9 cellular contexts compared by ENCODE assay signal in genomic region chr2:42929985-42930581, GRCh38.
DNase-seq lines count a peak whose midpoint lies in the region; ATAC-seq and TF ChIP-seq lines count a peak whose summit lies in the region.
"Had no signal": no experiment of that assay in that cellular context is flagged by ENCODE, and none has a peak within 500 bp of the region (broad histone marks: within the 10 kb centered on the region; RNA-seq: fewer than 3 reads in every experiment).

No MANE protein-coding gene starts in this region.

- H3K36me3 Mint-ChIP-seq in GM23338 (ENCODE audit: low read depth) = no peaks in the 10 kb centered on the region

- H3K4me3 ChIP-seq in GM23338 = no peak overlapping the region
- H3K4me3 ChIP-seq: cardiac muscle cell had no signal

- H3K27ac ChIP-seq in GM23338 (ENCODE audit: low read depth) (no peak overlapping the region), VCaP (peak overlapping the region; percentile 28; the same call in 1 of the 2 replicates)
- H3K27ac ChIP-seq: cardiac muscle cell had no signal

- H3K27me3 Mint-ChIP-seq in GM23338 (ENCODE audit: insufficient read depth, low read depth, poor library complexity) = peaks cover 8% of the 10 kb centered on the region

- H3K9me2 ChIP-seq in GM23338 (ENCODE audit: insufficient read depth) = no peaks in the 10 kb centered on the region

- H3K4me2 ChIP-seq in GM23338 = no peak overlapping the region

- H2AFZ ChIP-seq in GM23338 = peak overlapping the region; percentile 66

- intact Hi-C loops in left cardiac atrium (cut with DNase I) = loop anchor here (5.0 to 10.0 kb wide), 3 partner anchors 53 to 103 kb away; no protein-coding TSS in a partner anchor

- no peaks in the 10 kb centered on the region for H3K79me2 ChIP-seq in GM23338 (replicated peaks; ENCODE audit: insufficient read depth)

- TF ChIP-seq CTCF in GM23338 (conservative IDR thresholded peaks at IDR 0.05; ENCODE audit: low read depth in 2 of 2) = no peak
- TF ChIP-seq CTCF in VCaP (conservative IDR thresholded peaks at IDR 0.05) = no peak

- H3K27ac Mint-ChIP-seq in GM23338 = peak overlapping the region; percentile 83

- peaks cover 45% of the 10 kb centered on the region for H3K4me1 ChIP-seq in GM23338 (ENCODE audit: insufficient read depth)

- no peaks in the 10 kb centered on the region for H3K9me3 Mint-ChIP-seq in GM23338

- peak; percentile 19 for DNase-seq in GM23338 (ENCODE audit: low spot score)
- peak; percentile 38 for DNase-seq in left cardiac atrium
- DNase-seq in renal cortical epithelial cell (ENCODE audit: low read depth) = peak; percentile 45
- no peak for DNase-seq in putamen (ENCODE audit: low spot score)
- DNase-seq in NOMO-1 (lab: John Stamatoyannopoulos, UW; ENCODE audit: unreplicated experiment in 2 of 2) = no peak
- no peak for DNase-seq in occipital lobe (lab: John Stamatoyannopoulos, UW)

- no peaks in the 10 kb centered on the region for H3K27me3 ChIP-seq in GM23338 (ENCODE audit: insufficient read depth)
- H3K27me3 ChIP-seq: cardiac muscle cell had no signal

- no peaks in the 10 kb centered on the region for H3K36me3 ChIP-seq in GM23338 (ENCODE audit: insufficient read depth)
- H3K36me3 ChIP-seq: cardiac muscle cell had no signal

- H3F3A ChIP-seq in GM23338 (replicated peaks; ENCODE audit: low read depth) = no peaks in the 10 kb centered on the region; the same call in 1 of the 2 replicates

- ATAC-seq in GM23338 = peak; percentile 2; the same call in 2 of the 3 replicates
- ATAC-seq in left cardiac atrium = peak; percentile 9 to 14
- ATAC-seq in esophagus mucosa = no peak

- peaks cover 58% of the 10 kb centered on the region for H3K4me1 Mint-ChIP-seq in GM23338

- H4K20me1 ChIP-seq in GM23338 (replicated peaks; ENCODE audit: insufficient read depth) = no peaks in the 10 kb centered on the region

- peak overlapping the region; percentile 8; the same call in 1 of the 3 replicates for H3K4me3 Mint-ChIP-seq in GM23338

TF ChIP-seq in GM23338, 12 proteins besides CTCF, POLR2A, EP300 and RAD21:
- no peak for TF ChIP-seq EZH2 (IDR thresholded peaks at IDR 0.05; ENCODE audit: low read depth, unreplicated experiment)
- TF ChIP-seq ZNF114 (CRISPR knock-in tag; IDR thresholded peaks at IDR 0.05) = no peak
- no peak for TF ChIP-seq REST (IDR thresholded peaks at IDR 0.05; ENCODE audit: unreplicated experiment)
- no peak for TF ChIP-seq NANOG (IDR thresholded peaks at IDR 0.05; ENCODE audit: borderline replicate concordance)
- no peak for TF ChIP-seq STAT1 (IDR thresholded peaks at IDR 0.05; ENCODE audit: unreplicated experiment)
- TF ChIP-seq CREB1 (CRISPR knock-in tag; IDR thresholded peaks at IDR 0.05; ENCODE audit: low read depth) = no peak
- TF ChIP-seq ETS1 (IDR thresholded peaks at IDR 0.05) = no peak

Comparison
In these comparisons a context has a peak if more than half of its experiments do, and no peak if none do; other contexts are left out.
1. DNase-seq: peak in GM23338 (single experiment), left cardiac atrium (single experiment) and renal cortical epithelial cell (single experiment); none in putamen (single experiment), NOMO-1 (0 of 2) and occipital lobe (single experiment).